28 cellular contexts compared by ENCODE assay signal in the genomic region with DNA sequence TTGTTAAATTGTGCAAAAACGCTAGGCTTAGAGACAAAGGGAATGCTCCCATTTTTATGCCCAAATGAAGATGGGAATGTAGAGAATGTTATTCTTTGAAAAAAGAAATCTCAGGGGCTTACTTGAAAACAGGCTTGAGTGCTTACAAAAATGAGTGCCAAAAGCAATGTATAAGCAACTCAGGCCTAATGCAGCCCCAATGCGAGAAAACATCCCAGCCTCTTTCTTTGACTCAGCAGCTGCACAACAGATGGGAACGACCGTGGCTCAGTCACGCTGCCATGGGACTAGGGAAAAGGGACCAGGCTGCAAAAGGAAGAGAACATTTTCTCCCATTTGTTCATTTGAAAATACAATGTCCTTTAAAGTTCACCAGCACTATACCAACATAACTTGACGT.
DNase-seq lines count a peak whose midpoint lies in the region; ATAC-seq and TF ChIP-seq lines count a peak whose summit lies in the region.
"Had no signal": no experiment of that assay in that cellular context is flagged by ENCODE, and none has a peak within 500 bp of the region (broad histone marks: within the 10 kb centered on the region; RNA-seq: fewer than 3 reads in every experiment).

No MANE protein-coding gene starts in this region.

- no peak for ATAC-seq in activated CD8-positive, alpha-beta T cell treated with anti-CD3 and anti-CD28 coated beads for 36 hours
- ATAC-seq: A549, HepG2, K562, PC-3, T-cell had no signal

- TF ChIP-seq POLR2A in breast epithelium (IDR thresholded peaks at IDR 0.05) = no peak

- H3K4me2 ChIP-seq in neural progenitor cell = no peak overlapping the region
- H3K4me2 ChIP-seq: A549 had no signal

- H3K27me3 ChIP-seq in neural progenitor cell (no peaks in the 10 kb centered on the region), breast epithelium (no peaks in the 10 kb centered on the region)
- H3K27me3 ChIP-seq: SJSA1 had no signal

- no peaks in the 10 kb centered on the region for H3K9me3 Mint-ChIP-seq in chondrocyte (ENCODE audit: low read depth)
- H3K9me3 Mint-ChIP-seq in neural progenitor cell = no peaks in the 10 kb centered on the region
- no peaks in the 10 kb centered on the region for H3K9me3 Mint-ChIP-seq in activated CD8-positive, alpha-beta T cell treated with anti-CD3 and anti-CD28 coated beads for 36 hours
- H3K9me3 Mint-ChIP-seq: CD8-positive, alpha-beta memory T cell; T-cell had no signal

- H2AFZ ChIP-seq in neural progenitor cell (replicated peaks) = peak overlapping the region; percentile 26

- H3K4me3 ChIP-seq in AG10803 (ENCODE audit: low read length) = no peak overlapping the region
- no peak overlapping the region for H3K4me3 ChIP-seq in neural progenitor cell
- H3K4me3 ChIP-seq in breast epithelium = no peak overlapping the region
- H3K4me3 ChIP-seq: A549, K562, SJSA1 had no signal

- H3K36me3 ChIP-seq in neural progenitor cell (no peaks in the 10 kb centered on the region), breast epithelium (no peaks in the 10 kb centered on the region)
- H3K36me3 ChIP-seq: SJSA1 had no signal

- H3F3A ChIP-seq in neural progenitor cell (ENCODE audit: low read depth) = no peaks in the 10 kb centered on the region

- H3K27ac Mint-ChIP-seq in chondrocyte (ENCODE audit: unreplicated experiment) = peak overlapping the region; percentile 75
- no peak overlapping the region for H3K27ac Mint-ChIP-seq in neural progenitor cell
- no peak overlapping the region for H3K27ac Mint-ChIP-seq in activated CD8-positive, alpha-beta T cell treated with anti-CD3 and anti-CD28 coated beads for 36 hours
- H3K27ac Mint-ChIP-seq: B cell; CD8-positive, alpha-beta memory T cell; T-cell had no signal

- H4K20me1 ChIP-seq in neural progenitor cell (ENCODE audit: low read depth) = no peaks in the 10 kb centered on the region

- H3K9ac ChIP-seq in neural progenitor cell = no peak overlapping the region

- H3K4me1 Mint-ChIP-seq in chondrocyte (ENCODE audit: low read depth) (peaks cover 55% of the 10 kb centered on the region), neural progenitor cell (no peaks in the 10 kb centered on the region)
- no peaks in the 10 kb centered on the region for H3K4me1 Mint-ChIP-seq in activated CD8-positive, alpha-beta T cell treated with anti-CD3 and anti-CD28 coated beads for 36 hours (ENCODE audit: low read depth)
- H3K4me1 Mint-ChIP-seq: B cell; CD8-positive, alpha-beta memory T cell; T-cell had no signal

- intact Hi-C loops in activated CD8-positive, alpha-beta T cell treated with anti-CD3 and anti-CD28 coated beads for 36 hours (cut with micrococcal nuclease) = no loop called here
- intact Hi-C loops in breast epithelium (cut with DNase I; ENCODE audit: low total_unique reads) = no loop called here

- H3K9me3 ChIP-seq in neural progenitor cell (ENCODE audit: low read depth) (no peaks in the 10 kb centered on the region), breast epithelium (peaks cover 0 to 4% of the 10 kb centered on the region in 2 donors)
- H3K9me3 ChIP-seq: A549, SJSA1 had no signal

- POLR2A ChIA-PET in activated CD8-positive, alpha-beta T cell treated with anti-CD3 and anti-CD28 coated beads for 36 hours (lab: Charles Lee) = no interaction called here

- no peak overlapping the region for H3K27ac ChIP-seq in neural progenitor cell
- no peak overlapping the region for H3K27ac ChIP-seq in breast epithelium
- H3K27ac ChIP-seq: A549, C4-2B, SJSA1 had no signal

- H3K36me3 Mint-ChIP-seq in chondrocyte (ENCODE audit: low read depth) (no peaks in the 10 kb centered on the region), neural progenitor cell (no peaks in the 10 kb centered on the region)
- no peaks in the 10 kb centered on the region for H3K36me3 Mint-ChIP-seq in activated CD8-positive, alpha-beta T cell treated with anti-CD3 and anti-CD28 coated beads for 36 hours (ENCODE audit: low read depth)
- H3K36me3 Mint-ChIP-seq: CD8-positive, alpha-beta memory T cell; T-cell had no signal

- H3K27me3 Mint-ChIP-seq in chondrocyte (ENCODE audit: low read depth) (no peaks in the 10 kb centered on the region), neural progenitor cell (ENCODE audit: insufficient read depth, low read depth) (peaks cover 4% of the 10 kb centered on the region)
- peaks cover 6% of the 10 kb centered on the region for H3K27me3 Mint-ChIP-seq in activated CD8-positive, alpha-beta T cell treated with anti-CD3 and anti-CD28 coated beads for 36 hours

- peak; percentile 71 for DNase-seq in AG10803 (ENCODE audit: low read depth)
- DNase-seq in HCEC 1CT = peak; percentile 18
- no peak for DNase-seq in chondrocyte (ENCODE audit: low spot score)
- DNase-seq in neural progenitor cell (ENCODE audit: low spot score) = no peak
- DNase-seq in occipital lobe (lab: John Stamatoyannopoulos, UW) = no peak
- no peak for DNase-seq in activated CD8-positive, alpha-beta T cell treated with anti-CD3 and anti-CD28 coated beads for 36 hours
- DNase-seq in breast epithelium (ENCODE audit: low spot score in 2 of 2) = no peak
- DNase-seq in SHP77 treated with DMSO at 0.1 percent for 48 hours (lab: John Stamatoyannopoulos, UW) = no peak
- DNase-seq: CD8-positive, alpha-beta memory T cell; DMS153; DND-41; Kasumi-1; NCI-H1092 treated with DMSO at 0.1 percent for 48 hours; NCI-H1436; NCI-H187; NCI-H2081 treated with DMSO at 0.1 percent for 48 hours; NCI-H446 treated with DMSO at 0.1 percent for 48 hours; NCI-H526; NCI-H82; NK-92 treated with Interleukin-12 subunit alpha and Interleukin-12 subunit beta, amount 100 ng/mL, for 24 hours; PC-3; T-cell had no signal

- H3K4me1 ChIP-seq in neural progenitor cell (peaks cover 7% of the 10 kb centered on the region), breast epithelium (no peaks in the 10 kb centered on the region)
- H3K4me1 ChIP-seq: A549, SJSA1 had no signal

- CTCF ChIA-PET in activated CD8-positive, alpha-beta T cell treated with anti-CD3 and anti-CD28 coated beads for 36 hours (lab: Charles Lee) = no interaction called here

- H3K79me2 ChIP-seq in neural progenitor cell (ENCODE audit: low read depth) = no peaks in the 10 kb centered on the region

- H3K4me3 Mint-ChIP-seq in chondrocyte (ENCODE audit: unreplicated experiment) = no peak overlapping the region
- H3K4me3 Mint-ChIP-seq in neural progenitor cell = no peak overlapping the region
- H3K4me3 Mint-ChIP-seq in activated CD8-positive, alpha-beta T cell treated with anti-CD3 and anti-CD28 coated beads for 36 hours = no peak overlapping the region
- H3K4me3 Mint-ChIP-seq: B cell; CD8-positive, alpha-beta memory T cell; T-cell had no signal

- TF ChIP-seq CTCF in AG10803 (conservative IDR thresholded peaks at IDR 0.05; ENCODE audit: low read length) (no peak), chondrocyte (IDR thresholded peaks at IDR 0.05) (no peak), neural progenitor cell (IDR thresholded peaks at IDR 0.05) (no peak), breast epithelium (IDR thresholded peaks at IDR 0.05) (no peak)
- TF ChIP-seq CTCF in activated CD8-positive, alpha-beta T cell treated with anti-CD3 and anti-CD28 coated beads for 36 hours (IDR thresholded peaks at IDR 0.05) = no peak

Comparison
In these comparisons a context has a peak if more than half of its experiments do, and no peak if none do; other contexts are left out.
1. DNase-seq: peak in AG10803 (single experiment) and HCEC 1CT (single experiment); none in chondrocyte (single experiment), neural progenitor cell (single experiment), occipital lobe (single experiment), activated CD8-positive, alpha-beta T cell treated with anti-CD3 and anti-CD28 coated beads for 36 hours (single experiment), breast epithelium (0 of 2) and SHP77 treated with DMSO at 0.1 percent for 48 hours (single experiment).